11 cellular contexts compared by ENCODE assay signal in genomic region chr18:56563568-56563967, GRCh38.
DNase-seq lines count a peak whose midpoint lies in the region; ATAC-seq and TF ChIP-seq lines count a peak whose summit lies in the region.
"Had no signal": no experiment of that assay in that cellular context is flagged by ENCODE, and none has a peak within 500 bp of the region (broad histone marks: within the 10 kb centered on the region; RNA-seq: fewer than 3 reads in every experiment).

No MANE protein-coding gene starts in this region.

- DNase-seq in ELF-1 (ENCODE audit: low read depth, low spot score) (peak; percentile 90), HEK293T (ENCODE audit: extremely low spot score) (peak; percentile 51), RKO (ENCODE audit: low spot score) (peak; percentile 9), islet precursor cell (peak; percentile 68), pons (ENCODE audit: low spot score) (no peak), activated gamma-delta T cell (lab: John Stamatoyannopoulos, UW) (no peak), caudate nucleus (lab: John Stamatoyannopoulos, UW) (no peak)
- DNase-seq: activated naive CD8-positive, alpha-beta T cell treated with anti-CD3 and anti-CD28 coated beads, Interleukin-2, amount 10 ng/mL, durations not matched to agents 7 days and 5 days; GOT3 had no signal

- POLR2A ChIA-PET in HEK293T (lab: Yijun Ruan, JAX): no interaction called here

- CTCF ChIA-PET in HEK293T (lab: Yijun Ruan, JAX): interaction anchor here (0.6 kb wide), 1 partner anchor 343 kb away, joined by 3 read pairs; no protein-coding TSS in a partner anchor

- H3K27ac ChIP-seq in caudate nucleus (ENCODE audit: low read depth, low read length): no peak overlapping the region
- H3K27ac ChIP-seq: gastroesophageal sphincter had no signal

- no peak for ATAC-seq in HG02588 (IDR thresholded peaks at IDR 0.05; ENCODE audit: unreplicated experiment)
- ATAC-seq: gastroesophageal sphincter had no signal

TF ChIP-seq in HEK293T, 16 proteins besides CTCF, POLR2A, EP300 and RAD21:
- TF ChIP-seq BHLHE40 (IDR thresholded peaks at IDR 0.05; ENCODE audit: borderline replicate concordance) (no peak), TARDBP (IDR thresholded peaks at IDR 0.05) (no peak), FOXK2 (IDR thresholded peaks at IDR 0.05) (no peak), FOXA1 (IDR thresholded peaks at IDR 0.05) (no peak), CTBP1 (IDR thresholded peaks at IDR 0.05; ENCODE audit: borderline replicate concordance) (no peak), ARNT (IDR thresholded peaks at IDR 0.05) (no peak), LEF1 (IDR thresholded peaks at IDR 0.05; ENCODE audit: borderline replicate concordance) (no peak), ELF4 (IDR thresholded peaks at IDR 0.05) (no peak), SUZ12 (IDR thresholded peaks at IDR 0.05) (no peak), HDGF (IDR thresholded peaks at IDR 0.05; ENCODE audit: borderline replicate concordance) (no peak), SP1 (IDR thresholded peaks at IDR 0.05) (no peak), ZNF384 (IDR thresholded peaks at IDR 0.05) (no peak), FOXM1 (IDR thresholded peaks at IDR 0.05; ENCODE audit: borderline replicate concordance) (no peak), PKNOX1 (IDR thresholded peaks at IDR 0.05) (no peak), L3MBTL2 (conservative IDR thresholded peaks at IDR 0.05) (no peak), NFRKB (IDR thresholded peaks at IDR 0.05) (no peak)

Comparison
In these comparisons a context has a peak if more than half of its experiments do, and no peak if none do; other contexts are left out.
1. DNase-seq: peak in ELF-1 (single experiment), HEK293T (single experiment), RKO (single experiment) and islet precursor cell (single experiment); none in pons (single experiment), activated gamma-delta T cell (single experiment) and caudate nucleus (0 of 61).